ENCODE assay signal across 8 cellular contexts in the genomic region with DNA sequence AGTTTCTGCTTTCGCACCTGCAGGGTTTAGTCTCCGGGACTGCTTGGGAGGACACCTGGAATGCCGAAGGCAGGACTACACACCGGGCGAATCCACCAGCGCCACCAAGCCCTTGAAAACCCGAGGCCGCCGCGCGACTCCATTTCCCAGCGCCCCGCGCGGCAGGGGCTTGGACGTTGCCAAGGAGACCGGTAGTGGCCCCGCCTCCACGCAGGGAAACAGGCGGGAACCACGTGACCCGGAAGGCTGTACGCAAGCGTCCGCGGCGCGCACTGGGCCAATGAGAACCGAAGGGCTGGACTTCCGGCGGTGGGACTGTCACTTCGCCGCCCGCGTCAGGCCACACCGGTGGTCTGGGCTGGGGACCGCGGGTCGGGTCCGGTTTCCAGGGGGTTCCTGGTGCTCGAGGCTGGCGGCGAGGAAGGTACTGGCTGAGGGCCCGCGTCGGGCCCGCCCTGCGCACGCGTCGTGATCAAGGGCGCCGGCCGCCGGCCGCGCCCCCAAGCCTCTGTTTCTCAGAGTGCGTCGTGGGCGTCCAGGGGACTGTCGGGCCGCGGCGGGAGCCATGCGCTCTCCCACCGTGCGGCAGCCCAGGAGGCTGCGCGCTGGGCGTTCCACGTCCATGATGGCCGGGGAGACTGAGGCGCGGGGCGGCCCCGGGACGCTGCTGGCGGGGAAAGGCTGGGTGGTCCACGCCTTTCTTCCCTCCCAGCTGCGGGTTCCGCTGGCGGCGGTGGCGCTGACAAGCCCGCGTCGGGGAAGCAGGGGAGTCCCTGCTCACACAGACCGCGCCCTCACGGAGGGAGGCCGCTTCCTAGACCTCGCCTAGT. TPM values are rescaled to one million over a fixed set of nuclear protein-coding genes. Genes with fewer than 3 reads are reported as not detected.
A peak's percentile ranks its signal among the peaks of the same experiment; 100 is the strongest.
DNase-seq lines count a peak whose midpoint lies in the region; ATAC-seq, FAIRE-seq and TF ChIP-seq lines count a peak whose summit lies in the region.

A gene (plus strand): TSS at position 321 of the 830 bp plus-strand sequence. CDS start 2,106 bp downstream, outside the sequence.

- 1% methylated on average over 72 of the region's 92 CpGs; no CpG with 5 or more reads in 1 of the 2 experiments for WGBS in H1 (ENCODE audit: extremely low coverage in 1 of 2, insufficient coverage in 1 of 2, insufficient read length in 1 of 2, insufficient replicate concordance in 2 of 2, low coverage in 1 of 2, low lambda C conversion rate in 2 of 2, missing lambda C conversion rate in 1 of 2), 2 experiments

- peaks cover 8% of the 10 kb centered on the region; the same call in 1 of the 2 replicates for H3K23me2 ChIP-seq in H1 (ENCODE audit: low read depth, low read length)

- POLR2A ChIA-PET in H1 (lab: Charles Lee; ENCODE audit: partially characterized antibody): interaction anchor here (0.7 to 3.3 kb wide), 3 partner anchors 8 to 78 kb away, joined by 3 to 10 read pairs (median 3); a partner anchor contains a TSS

- TF ChIP-seq EP300 in H1 (IDR thresholded peaks at IDR 0.05; ENCODE audit: borderline replicate concordance in 1 of 2, low read depth in 2 of 2, low read length in 2 of 2): no peak

- TF ChIP-seq CTCF in H1 (IDR thresholded peaks at IDR 0.05; ENCODE audit: control extremely low read depth in 1 of 3, insufficient read depth in 1 of 3, low read depth in 1 of 3, low read length in 3 of 3): no peak; a peak in 1 of 4 replicates

- peak; percentile 79 for FAIRE-seq in HTR-8/SVneo (lab: Jason Lieb, UNC)
- no peak for FAIRE-seq in H1 (lab: Jason Lieb, UNC)

- no peaks in the 10 kb centered on the region for H3K79me2 ChIP-seq in H1 (ENCODE audit: control insufficient read depth in 1 of 2, insufficient read depth in 2 of 2, low read length in 2 of 2)

- no peak within 1 kb of the TSS for H2BK5ac ChIP-seq in H1 (ENCODE audit: low read depth, low read length)

- H3K9ac ChIP-seq in H1 (replicated peaks in 1 of 4; ENCODE audit: extremely low read depth in 1 of 4, low read depth in 3 of 4, low read length in 3 of 4): peak within 1 kb of the TSS in 3 of 4 experiments; percentile 29 to 60 (median 44); a peak in 4 of 7 replicates

- H2BK20ac ChIP-seq in H1 (ENCODE audit: low read length): no peak within 1 kb of the TSS

- CTCF ChIA-PET in H1 (lab: Charles Lee; ENCODE audit: partially characterized antibody): interaction anchor here (1.2 kb wide), 1 partner anchor 51 kb away, joined by 3 read pairs; no protein-coding TSS in a partner anchor

- H2AK5ac ChIP-seq in H1 (ENCODE audit: low read depth, low read length): no peak within 1 kb of the TSS

- H3K27me3 ChIP-seq in H1 (replicated peaks in 1 of 4; ENCODE audit: control insufficient read depth in 3 of 4, extremely low read depth in 1 of 4, insufficient read depth in 3 of 4, low read length in 3 of 4): no peaks in the 10 kb centered on the region

- H3K9me3 ChIP-seq in H1 (ENCODE audit: insufficient read depth in 2 of 2, low read depth in 1 of 2, low read length in 1 of 2): no peaks in the 10 kb centered on the region

- peak; percentile 98 for DNase-seq in COR-L47 (lab: John Stamatoyannopoulos, UW)
- DNase-seq in HTR-8/SVneo (ENCODE audit: insufficient read length, low spot score): peak; percentile 97
- DNase-seq in NOMO-1 treated with dmso at 0.1 percent for 144 hours (lab: John Stamatoyannopoulos, UW; ENCODE audit: unreplicated experiment): peak; percentile 96
- DNase-seq in activated CD8-positive, alpha-beta memory T cell treated with anti-CD3 and anti-CD28 coated beads for 48 hours (ENCODE audit: low read depth in 2 of 3, low spot score in 2 of 3): peak; percentile 94 to 96 (median 95)
- DNase-seq in H1 (ENCODE audit: low read depth in 1 of 2, low spot score in 2 of 2): peak; percentile 84 to 98
- peak; percentile 100 for DNase-seq in mesenteric fat pad (ENCODE audit: low spot score)
- peak; percentile 95 for DNase-seq in stimulated activated CD8-positive, alpha-beta memory T cell treated with anti-CD3 and anti-CD28 coated beads, Interleukin-15, amount 100 ng/mL, for 24 hours (ENCODE audit: low read depth)

- H2AFZ ChIP-seq in H1 (ENCODE audit: low read length): peak within 1 kb of the TSS; percentile 97

- H4K20me1 ChIP-seq in H1 (replicated peaks in 1 of 2; ENCODE audit: control insufficient read depth in 1 of 2, insufficient read depth in 2 of 2, low read length in 2 of 2): peaks cover 0 to 8% of the 10 kb centered on the region in 2 experiments

- no peak within 1 kb of the TSS; the same call in 1 of the 2 replicates for H4K8ac ChIP-seq in H1 (ENCODE audit: extremely low read depth, insufficient read depth, low read length)

- peaks cover 6% of the 10 kb centered on the region; the same call in 1 of the 2 replicates for H3K79me1 ChIP-seq in H1 (ENCODE audit: low read depth, low read length)

- H4K91ac ChIP-seq in H1 (replicated peaks; ENCODE audit: insufficient read length, low read length): no peak within 1 kb of the TSS

- TF ChIP-seq POLR2A in H1 (IDR thresholded peaks at IDR 0.05; ENCODE audit: control extremely low read depth in 1 of 2, low read depth in 2 of 2, low read length in 2 of 2): no peak

- H3K18ac ChIP-seq in H1 (ENCODE audit: extremely low read depth, low read length): 0 out of 2 replicates have a peak within 1 kb of the TSS, but pooled peaks have one; percentile 88

- no peak within 1 kb of the TSS for H3K56ac ChIP-seq in H1 (replicated peaks; ENCODE audit: insufficient read length, low read depth, low read length)

- no peak within 1 kb of the TSS for H2BK120ac ChIP-seq in H1 (replicated peaks; ENCODE audit: low read depth, low read length)

- peak within 1 kb of the TSS; percentile 48 to 86 (median 69) for H3K4me3 ChIP-seq in H1 (ENCODE audit: extremely low read depth in 1 of 4, insufficient read depth in 2 of 4, low read depth in 3 of 4, low read length in 4 of 4)

- no peaks in the 10 kb centered on the region for H3K4me1 ChIP-seq in H1 (replicated peaks in 1 of 4; ENCODE audit: control insufficient read depth in 3 of 4, insufficient read depth in 4 of 4, low read length in 3 of 4)

- peak within 1 kb of the TSS; percentile 54 to 83 for H3K4me2 ChIP-seq in H1 (ENCODE audit: insufficient read depth in 1 of 2, low read depth in 2 of 2, low read length in 2 of 2)

- peaks cover 0 to 4% (median under 1%) of the 10 kb centered on the region in 4 experiments; a peak in 3 of 8 replicates for H3K36me3 ChIP-seq in H1 (ENCODE audit: control insufficient read depth in 2 of 4, insufficient read depth in 4 of 4, low read length in 3 of 4)

- H3K14ac ChIP-seq in H1 (ENCODE audit: insufficient read length): no peak within 1 kb of the TSS

- no peak within 1 kb of the TSS for H3K27ac ChIP-seq in H1 (ENCODE audit: low read depth, low read length)

- no peak within 1 kb of the TSS for H4K5ac ChIP-seq in H1 (ENCODE audit: insufficient read length, low read depth, low read length)

- ATAC-seq in GM21367 (IDR thresholded peaks at IDR 0.05; ENCODE audit: unreplicated experiment): peak; percentile 73

- no peak within 1 kb of the TSS for H3K23ac ChIP-seq in H1 (ENCODE audit: insufficient read length)

- 0 out of 2 replicates have a peak within 1 kb of the TSS, but pooled peaks have one; percentile 49 for H2BK15ac ChIP-seq in H1 (ENCODE audit: low read length)

- H2BK12ac ChIP-seq in H1 (ENCODE audit: low read depth, low read length): no peak within 1 kb of the TSS; the same call in 1 of the 2 replicates

- no peak for TF ChIP-seq RAD21 in H1 (IDR thresholded peaks at IDR 0.05 in 1 of 2, conservative IDR thresholded peaks at IDR 0.05 in 1 of 2; ENCODE audit: low read depth in 2 of 2, low read length in 2 of 2)

- H3K4ac ChIP-seq in H1 (replicated peaks; ENCODE audit: insufficient read length, low read depth, low read length): no peak within 1 kb of the TSS

TF ChIP-seq in H1, 55 proteins besides CTCF, POLR2A, EP300 and RAD21 (continues in another document):
- TF ChIP-seq SIRT6 (IDR thresholded peaks at IDR 0.05; ENCODE audit: low read length) (no peak), TBP (IDR thresholded peaks at IDR 0.05; ENCODE audit: low read depth, low read length) (peak; percentile 46; the same call in 1 of the 2 replicates), MAFK (IDR thresholded peaks at IDR 0.05; ENCODE audit: low read depth, low read length) (no peak), CHD2 (IDR thresholded peaks at IDR 0.05; ENCODE audit: low read length) (no peak), KDM5A (IDR thresholded peaks at IDR 0.05; ENCODE audit: low read length) (no peak), BRCA1 (IDR thresholded peaks at IDR 0.05; ENCODE audit: low read depth, low read length) (no peak), SP1 (IDR thresholded peaks at IDR 0.05; ENCODE audit: low read depth, low read length) (no peak), HDAC2 (IDR thresholded peaks at IDR 0.05; ENCODE audit: borderline replicate concordance in 1 of 2, low read depth in 2 of 2, low read length in 2 of 2) (no peak), ZNF274 (IDR thresholded peaks at IDR 0.05; ENCODE audit: borderline replicate concordance, extremely low read depth, low read length) (no peak), KDM1A (IDR thresholded peaks at IDR 0.05; ENCODE audit: borderline replicate concordance, low read length) (no peak; the same call in 1 of the 2 replicates), SIX5 (IDR thresholded peaks at IDR 0.05; ENCODE audit: low read depth, low read length) (peak; percentile 34; the same call in 1 of the 2 replicates), YY1 (IDR thresholded peaks at IDR 0.05; ENCODE audit: low read depth, low read length) (0 out of 2 replicates have a peak, but pooled peaks have one; percentile 5), FOSL1 (IDR thresholded peaks at IDR 0.05; ENCODE audit: insufficient read depth, low read depth, low read length) (no peak)
- TF ChIP-seq, protein P1, sequence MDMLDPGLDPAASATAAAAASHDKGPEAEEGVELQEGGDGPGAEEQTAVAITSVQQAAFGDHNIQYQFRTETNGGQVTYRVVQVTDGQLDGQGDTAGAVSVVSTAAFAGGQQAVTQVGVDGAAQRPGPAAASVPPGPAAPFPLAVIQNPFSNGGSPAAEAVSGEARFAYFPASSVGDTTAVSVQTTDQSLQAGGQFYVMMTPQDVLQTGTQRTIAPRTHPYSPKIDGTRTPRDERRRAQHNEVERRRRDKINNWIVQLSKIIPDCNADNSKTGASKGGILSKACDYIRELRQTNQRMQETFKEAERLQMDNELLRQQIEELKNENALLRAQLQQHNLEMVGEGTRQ (IDR thresholded peaks at IDR 0.05; ENCODE audit: low read length): peak; percentile 95

RNA-seq across cellular contexts. Expression of the gene that starts here (rescaled TPM):
- 5.8 and 6.4 TPM in 2 replicates for total RNA-seq in H1 (2021; fragmentation: NEBNext Ultra II Directional; extraction: Animal tissue kit (Norgen Biotek cat#: 25700))
- polyA plus RNA-seq in H1 (2011; rRNA removed): 5.1 and 6.7 TPM in 2 replicates
- polyA plus RNA-seq in H1 (2011; cell fraction: cytosol; rRNA removed): 5.1 TPM
- polyA plus RNA-seq in H1 (2011; cell fraction: nucleus; rRNA removed): 5.8 TPM
- polyA plus RNA-seq in H1 (2012, experiment 1 of 2): 2.8 to 4.1 TPM (median 3.9 TPM) in 4 replicates
- polyA plus RNA-seq in H1 (2012, experiment 2 of 2): 3.0 TPM
- polyA plus RNA-seq in H1 (2013, experiment 1 of 2): 2.7 TPM
- polyA plus RNA-seq in H1 (2013, experiment 2 of 2): 2.4 TPM
- 6.8 and 7.0 TPM in 2 replicates for polyA minus RNA-seq in H1 (2011; rRNA and poly(A)+ RNA removed)
- 5.2 TPM for polyA minus RNA-seq in H1 (2011; cell fraction: cytosol; rRNA and poly(A)+ RNA removed)
- 18.8 TPM for polyA minus RNA-seq in H1 (2011; cell fraction: nucleus; rRNA and poly(A)+ RNA removed)
- total RNA-seq in mesenteric fat pad: 6.7 TPM
